1 cellular context compared by ENCODE assay signal in genomic region chr16:21526923-21527807, GRCh38.
A peak's percentile ranks its signal among the peaks of the same experiment; 100 is the strongest.
TF ChIP-seq lines count a peak whose summit lies in the region.

No MANE protein-coding gene starts in this region.

TF ChIP-seq in HepG2, 621 proteins besides CTCF, POLR2A, EP300 and RAD21 (continued from another document and continues in another):
- no peak for TF ChIP-seq ZHX2 (IDR thresholded peaks at IDR 0.05; ENCODE audit: low read depth)
- no peak for TF ChIP-seq ZHX2 (CRISPR knock-in tag; IDR thresholded peaks at IDR 0.05; ENCODE audit: borderline replicate concordance)
- peak; percentile 52; the same call in 1 of the 2 replicates for TF ChIP-seq E2F5 (CRISPR knock-in tag; conservative IDR thresholded peaks at IDR 0.05)
- no peak for TF ChIP-seq MLXIP (CRISPR knock-in tag; IDR thresholded peaks at IDR 0.05; ENCODE audit: borderline replicate concordance)
- TF ChIP-seq, protein P1, sequence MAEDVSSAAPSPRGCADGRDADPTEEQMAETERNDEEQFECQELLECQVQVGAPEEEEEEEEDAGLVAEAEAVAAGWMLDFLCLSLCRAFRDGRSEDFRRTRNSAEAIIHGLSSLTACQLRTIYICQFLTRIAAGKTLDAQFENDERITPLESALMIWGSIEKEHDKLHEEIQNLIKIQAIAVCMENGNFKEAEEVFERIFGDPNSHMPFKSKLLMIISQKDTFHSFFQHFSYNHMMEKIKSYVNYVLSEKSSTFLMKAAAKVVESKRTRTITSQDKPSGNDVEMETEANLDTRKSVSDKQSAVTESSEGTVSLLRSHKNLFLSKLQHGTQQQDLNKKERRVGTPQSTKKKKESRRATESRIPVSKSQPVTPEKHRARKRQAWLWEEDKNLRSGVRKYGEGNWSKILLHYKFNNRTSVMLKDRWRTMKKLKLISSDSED (CRISPR knock-in tag; IDR thresholded peaks at IDR 0.05): no peak
- TF ChIP-seq HOXA5 (CRISPR knock-in tag; IDR thresholded peaks at IDR 0.05): 0 out of 2 replicates have a peak, but pooled peaks have one; percentile 31
- no peak for TF ChIP-seq NCOA5 (CRISPR knock-in tag; IDR thresholded peaks at IDR 0.05)
- no peak for TF ChIP-seq SRSF1 (optimal IDR thresholded peaks at IDR 0.05; ENCODE audit: low read depth, low read length)
- TF ChIP-seq ZNF12 (CRISPR knock-in tag; IDR thresholded peaks at IDR 0.05): no peak
- TF ChIP-seq REXO4 (CRISPR knock-in tag; IDR thresholded peaks at IDR 0.05; ENCODE audit: borderline replicate concordance): no peak
- TF ChIP-seq THAP9 (CRISPR knock-in tag; IDR thresholded peaks at IDR 0.05; ENCODE audit: borderline replicate concordance): peak; percentile 55; the same call in 1 of the 2 replicates
- TF ChIP-seq RXRA (CRISPR knock-in tag; IDR thresholded peaks at IDR 0.05): no peak
- TF ChIP-seq KDM4B (CRISPR knock-in tag; IDR thresholded peaks at IDR 0.05): 0 out of 2 replicates have a peak, but pooled peaks have one; percentile 33
- no peak for TF ChIP-seq SMARCC2 (IDR thresholded peaks at IDR 0.05)
- no peak for TF ChIP-seq NKX3-1 (CRISPR knock-in tag; IDR thresholded peaks at IDR 0.05)
- TF ChIP-seq ETV5 (CRISPR knock-in tag; IDR thresholded peaks at IDR 0.05; ENCODE audit: borderline replicate concordance): no peak
- TF ChIP-seq PRMT3 (CRISPR knock-in tag; IDR thresholded peaks at IDR 0.05; ENCODE audit: borderline replicate concordance, low read depth): no peak
- 0 out of 2 replicates have a peak, but pooled peaks have one; percentile 71 for TF ChIP-seq GLI4 (CRISPR knock-in tag; IDR thresholded peaks at IDR 0.05; ENCODE audit: borderline replicate concordance)
- TF ChIP-seq, protein P2, sequence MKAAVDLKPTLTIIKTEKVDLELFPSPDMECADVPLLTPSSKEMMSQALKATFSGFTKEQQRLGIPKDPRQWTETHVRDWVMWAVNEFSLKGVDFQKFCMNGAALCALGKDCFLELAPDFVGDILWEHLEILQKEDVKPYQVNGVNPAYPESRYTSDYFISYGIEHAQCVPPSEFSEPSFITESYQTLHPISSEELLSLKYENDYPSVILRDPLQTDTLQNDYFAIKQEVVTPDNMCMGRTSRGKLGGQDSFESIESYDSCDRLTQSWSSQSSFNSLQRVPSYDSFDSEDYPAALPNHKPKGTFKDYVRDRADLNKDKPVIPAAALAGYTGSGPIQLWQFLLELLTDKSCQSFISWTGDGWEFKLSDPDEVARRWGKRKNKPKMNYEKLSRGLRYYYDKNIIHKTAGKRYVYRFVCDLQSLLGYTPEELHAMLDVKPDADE (CRISPR knock-in tag; IDR thresholded peaks at IDR 0.05): no peak
- TF ChIP-seq ZNF3 (CRISPR knock-in tag; IDR thresholded peaks at IDR 0.05): no peak
- TF ChIP-seq, protein P3, sequence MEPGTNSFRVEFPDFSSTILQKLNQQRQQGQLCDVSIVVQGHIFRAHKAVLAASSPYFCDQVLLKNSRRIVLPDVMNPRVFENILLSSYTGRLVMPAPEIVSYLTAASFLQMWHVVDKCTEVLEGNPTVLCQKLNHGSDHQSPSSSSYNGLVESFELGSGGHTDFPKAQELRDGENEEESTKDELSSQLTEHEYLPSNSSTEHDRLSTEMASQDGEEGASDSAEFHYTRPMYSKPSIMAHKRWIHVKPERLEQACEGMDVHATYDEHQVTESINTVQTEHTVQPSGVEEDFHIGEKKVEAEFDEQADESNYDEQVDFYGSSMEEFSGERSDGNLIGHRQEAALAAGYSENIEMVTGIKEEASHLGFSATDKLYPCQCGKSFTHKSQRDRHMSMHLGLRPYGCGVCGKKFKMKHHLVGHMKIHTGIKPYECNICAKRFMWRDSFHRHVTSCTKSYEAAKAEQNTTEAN (CRISPR knock-in tag; conservative IDR thresholded peaks at IDR 0.05): no peak
- TF ChIP-seq ZSCAN20 (CRISPR knock-in tag; IDR thresholded peaks at IDR 0.05; ENCODE audit: borderline replicate concordance): no peak
- TF ChIP-seq RBM39 (IDR thresholded peaks at IDR 0.05; ENCODE audit: low read depth, low read length, poor library complexity, severe bottlenecking): peak; percentile 14
- TF ChIP-seq TCF7L2 (IDR thresholded peaks at IDR 0.05; ENCODE audit: low read depth, low read length): no peak
- TF ChIP-seq FOSL1 (CRISPR knock-in tag; IDR thresholded peaks at IDR 0.05; ENCODE audit: borderline replicate concordance): no peak
- TF ChIP-seq ZKSCAN1 (IDR thresholded peaks at IDR 0.05; ENCODE audit: low read length): no peak
- no peak; the same call in 1 of the 2 replicates for TF ChIP-seq ZNF788 (CRISPR knock-in tag; IDR thresholded peaks at IDR 0.05; ENCODE audit: borderline replicate concordance)
- TF ChIP-seq SKI (IDR thresholded peaks at IDR 0.05; ENCODE audit: partially characterized antibody): no peak
- TF ChIP-seq SRF (IDR thresholded peaks at IDR 0.05; ENCODE audit: low read depth, low read length): no peak
- TF ChIP-seq NPAS2 (CRISPR knock-in tag; IDR thresholded peaks at IDR 0.05; ENCODE audit: borderline replicate concordance): no peak
- no peak for TF ChIP-seq GATAD1 (CRISPR knock-in tag; IDR thresholded peaks at IDR 0.05)
- TF ChIP-seq, protein P4, sequence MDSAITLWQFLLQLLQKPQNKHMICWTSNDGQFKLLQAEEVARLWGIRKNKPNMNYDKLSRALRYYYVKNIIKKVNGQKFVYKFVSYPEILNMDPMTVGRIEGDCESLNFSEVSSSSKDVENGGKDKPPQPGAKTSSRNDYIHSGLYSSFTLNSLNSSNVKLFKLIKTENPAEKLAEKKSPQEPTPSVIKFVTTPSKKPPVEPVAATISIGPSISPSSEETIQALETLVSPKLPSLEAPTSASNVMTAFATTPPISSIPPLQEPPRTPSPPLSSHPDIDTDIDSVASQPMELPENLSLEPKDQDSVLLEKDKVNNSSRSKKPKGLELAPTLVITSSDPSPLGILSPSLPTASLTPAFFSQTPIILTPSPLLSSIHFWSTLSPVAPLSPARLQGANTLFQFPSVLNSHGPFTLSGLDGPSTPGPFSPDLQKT (CRISPR knock-in tag; IDR thresholded peaks at IDR 0.05; ENCODE audit: borderline replicate concordance): no peak
- TF ChIP-seq ZSCAN31 (CRISPR knock-in tag; IDR thresholded peaks at IDR 0.05; ENCODE audit: low read depth): 0 out of 2 replicates have a peak, but pooled peaks have one; percentile 9
- TF ChIP-seq, protein P5, sequence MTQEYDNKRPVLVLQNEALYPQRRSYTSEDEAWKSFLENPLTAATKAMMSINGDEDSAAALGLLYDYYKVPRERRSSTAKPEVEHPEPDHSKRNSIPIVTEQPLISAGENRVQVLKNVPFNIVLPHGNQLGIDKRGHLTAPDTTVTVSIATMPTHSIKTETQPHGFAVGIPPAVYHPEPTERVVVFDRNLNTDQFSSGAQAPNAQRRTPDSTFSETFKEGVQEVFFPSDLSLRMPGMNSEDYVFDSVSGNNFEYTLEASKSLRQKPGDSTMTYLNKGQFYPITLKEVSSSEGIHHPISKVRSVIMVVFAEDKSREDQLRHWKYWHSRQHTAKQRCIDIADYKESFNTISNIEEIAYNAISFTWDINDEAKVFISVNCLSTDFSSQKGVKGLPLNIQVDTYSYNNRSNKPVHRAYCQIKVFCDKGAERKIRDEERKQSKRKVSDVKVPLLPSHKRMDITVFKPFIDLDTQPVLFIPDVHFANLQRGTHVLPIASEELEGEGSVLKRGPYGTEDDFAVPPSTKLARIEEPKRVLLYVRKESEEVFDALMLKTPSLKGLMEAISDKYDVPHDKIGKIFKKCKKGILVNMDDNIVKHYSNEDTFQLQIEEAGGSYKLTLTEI (CRISPR knock-in tag; conservative IDR thresholded peaks at IDR 0.05): no peak
- no peak for TF ChIP-seq NFYC (CRISPR knock-in tag; IDR thresholded peaks at IDR 0.05)
- no peak for TF ChIP-seq ZNF101 (CRISPR knock-in tag; IDR thresholded peaks at IDR 0.05; ENCODE audit: borderline replicate concordance, low read depth)
- no peak; the same call in 1 of the 2 replicates for TF ChIP-seq ZNF30 (CRISPR knock-in tag; IDR thresholded peaks at IDR 0.05)
- TF ChIP-seq ELF1 (CRISPR knock-in tag; IDR thresholded peaks at IDR 0.05): no peak
- TF ChIP-seq KAT2B (IDR thresholded peaks at IDR 0.05; ENCODE audit: borderline replicate concordance, low read depth, low read length): no peak
- no peak for TF ChIP-seq RELA (CRISPR knock-in tag; IDR thresholded peaks at IDR 0.05)
- TF ChIP-seq ATF7-NPFF (CRISPR knock-in tag; IDR thresholded peaks at IDR 0.05; ENCODE audit: low read depth): no peak
